13 cellular contexts compared by ENCODE assay signal in genomic region chr9:131673068-131673467, GRCh38.
DNase-seq lines count a peak whose midpoint lies in the region; ATAC-seq and TF ChIP-seq lines count a peak whose summit lies in the region.
"Had no signal": no experiment of that assay in that cellular context is flagged by ENCODE, and none has a peak within 500 bp of the region (broad histone marks: within the 10 kb centered on the region; RNA-seq: fewer than 3 reads in every experiment).

No MANE protein-coding gene starts in this region.

- H3K36me3 ChIP-seq in SU-DHL-6 (ENCODE audit: low read length) (no peaks in the 10 kb centered on the region), esophagus squamous epithelium (no peaks in the 10 kb centered on the region)
- H3K36me3 ChIP-seq: right lobe of liver had no signal

- no peak for TF ChIP-seq CTCF in GM12864 (IDR thresholded peaks at IDR 0.05; ENCODE audit: low read depth, low read length, missing control alignments)
- no peak for TF ChIP-seq CTCF in SU-DHL-6 (IDR thresholded peaks at IDR 0.05; ENCODE audit: insufficient read depth, low read length, poor library complexity, severe bottlenecking)
- TF ChIP-seq CTCF in esophagus squamous epithelium (IDR thresholded peaks at IDR 0.05): no peak

- no peak for TF ChIP-seq POLR2A in esophagus squamous epithelium (IDR thresholded peaks at IDR 0.05)

- H3K4me2 ChIP-seq in SU-DHL-6 (ENCODE audit: low read depth, low read length, poor library complexity, severe bottlenecking): peak overlapping the region; percentile 86

- H3K9me3 Mint-ChIP-seq in stimulated activated memory B cell treated with anti-CD40 and anti-IgM and Interleukin-4, amounts not matched to agents 10 μg/mL and 1 μg/mL and 100 μg/mL, for 72 hours: no peaks in the 10 kb centered on the region

- peak overlapping the region; percentile 97 for H3K27ac Mint-ChIP-seq in stimulated activated memory B cell treated with anti-CD40 and anti-IgM and Interleukin-4, amounts not matched to agents 10 μg/mL and 1 μg/mL and 100 μg/mL, for 72 hours

- H3K27ac ChIP-seq in SU-DHL-6 (ENCODE audit: low read depth, low read length): peak overlapping the region; percentile 94; the same call in 1 of the 2 replicates
- H3K27ac ChIP-seq in esophagus squamous epithelium: peak overlapping the region in 3 of 4 donors; percentile 71 to 87 (median 86)
- H3K27ac ChIP-seq: right lobe of liver had no signal

- H3F3A ChIP-seq in SU-DHL-6 (ENCODE audit: insufficient read depth): peaks cover 25% of the 10 kb centered on the region

- peaks cover 85% of the 10 kb centered on the region for H3K79me2 ChIP-seq in SU-DHL-6 (ENCODE audit: insufficient read depth, low read length)

- peak overlapping the region; percentile 56 for H3K9ac ChIP-seq in SU-DHL-6 (ENCODE audit: low read length)

- ATAC-seq in stimulated activated memory B cell treated with anti-CD40 and anti-IgM and Interleukin-4, amounts not matched to agents 10 μg/mL and 1 μg/mL and 100 μg/mL, for 72 hours: no peak
- ATAC-seq: right lobe of liver had no signal

- peaks cover 95% of the 10 kb centered on the region for H3K4me1 Mint-ChIP-seq in stimulated activated memory B cell treated with anti-CD40 and anti-IgM and Interleukin-4, amounts not matched to agents 10 μg/mL and 1 μg/mL and 100 μg/mL, for 72 hours

- peak overlapping the region; percentile 100 for H3K4me3 Mint-ChIP-seq in stimulated activated memory B cell treated with anti-CD40 and anti-IgM and Interleukin-4, amounts not matched to agents 10 μg/mL and 1 μg/mL and 100 μg/mL, for 72 hours

- H3K4me3 ChIP-seq in GM12864 (ENCODE audit: low read depth, low read length): peak overlapping the region; percentile 66
- no peak overlapping the region for H3K4me3 ChIP-seq in SU-DHL-6 (ENCODE audit: insufficient read depth, low read length, poor library complexity, severe bottlenecking)
- H3K4me3 ChIP-seq in esophagus squamous epithelium: no peak overlapping the region
- H3K4me3 ChIP-seq: right lobe of liver had no signal

- H3K9me2 ChIP-seq in SU-DHL-6 (replicated peaks; ENCODE audit: insufficient read depth, low read length): no peaks in the 10 kb centered on the region

- 57 to 100% methylated on average over 1 of the region's 1 CpG for WGBS in esophagus squamous epithelium, 2 donors

- no peaks in the 10 kb centered on the region for H3K27me3 Mint-ChIP-seq in stimulated activated memory B cell treated with anti-CD40 and anti-IgM and Interleukin-4, amounts not matched to agents 10 μg/mL and 1 μg/mL and 100 μg/mL, for 72 hours

- H3K27me3 ChIP-seq in SU-DHL-6 (ENCODE audit: low read length): no peaks in the 10 kb centered on the region
- peaks cover 0 to 13% (median 0%) of the 10 kb centered on the region in 4 donors for H3K27me3 ChIP-seq in esophagus squamous epithelium
- H3K27me3 ChIP-seq: right lobe of liver had no signal

- intact Hi-C loops in esophagus squamous epithelium (cut with DNase I): loop anchor here (10.0 kb wide), 1 partner anchor 62 kb away; no protein-coding TSS in a partner anchor
- intact Hi-C loops in posterior vena cava (cut with DNase I): loop anchor here in 1 of 2 donors (10.0 kb wide), 1 partner anchor 58 kb away; no protein-coding TSS in a partner anchor

- no peak overlapping the region for H2AFZ ChIP-seq in SU-DHL-6 (ENCODE audit: low read depth, low read length, severe bottlenecking)

- H3K36me3 Mint-ChIP-seq in stimulated activated memory B cell treated with anti-CD40 and anti-IgM and Interleukin-4, amounts not matched to agents 10 μg/mL and 1 μg/mL and 100 μg/mL, for 72 hours: peaks cover 52% of the 10 kb centered on the region

- DNase-seq in GM12864 (ENCODE audit: low read depth) (no peak), esophagus squamous epithelium (lab: John Stamatoyannopoulos, UW) (no peak), posterior vena cava (ENCODE audit: low spot score) (no peak), AG08395 (ENCODE audit: low spot score) (no peak), AG20443 (ENCODE audit: low spot score) (no peak)
- DNase-seq: activated CD4-positive, alpha-beta T cell treated with anti-CD3 and anti-CD28 coated beads for 1 hour; central memory CD4-positive, alpha-beta T cell; KG1; NCI-H2029; stimulated activated CD4-positive, alpha-beta T cell treated with anti-CD3 and anti-CD28 coated beads, Interleukin-4, amount 100 ng/mL, for 4 hours had no signal

- H3K9me3 ChIP-seq in SU-DHL-6 (ENCODE audit: insufficient read depth, low read length): no peaks in the 10 kb centered on the region
- H3K9me3 ChIP-seq in esophagus squamous epithelium: no peaks in the 10 kb centered on the region
- H3K9me3 ChIP-seq: right lobe of liver had no signal

- H4K20me1 ChIP-seq in SU-DHL-6 (ENCODE audit: low read depth, low read length): no peaks in the 10 kb centered on the region; the same call in 1 of the 2 replicates

- peaks cover 39 to 100% (median 68%) of the 10 kb centered on the region in 3 donors for H3K4me1 ChIP-seq in esophagus squamous epithelium
